ENCODE assay signal across 8 cellular contexts in genomic region chr12:63103489-63104131, GRCh38. TPM values are rescaled to one million over a fixed set of nuclear protein-coding genes. Genes with fewer than 3 reads are reported as not detected.
DNase-seq lines count a peak whose midpoint lies in the region; ATAC-seq and TF ChIP-seq lines count a peak whose summit lies in the region.

No MANE protein-coding gene starts in this region.

- H3K4me3 Mint-ChIP-seq in CD8-positive, alpha-beta memory T cell = no peak overlapping the region

- no peaks in the 10 kb centered on the region for H3K4me1 Mint-ChIP-seq in CD8-positive, alpha-beta memory T cell

- no peak overlapping the region for H3K9ac ChIP-seq in liver (ENCODE audit: low read depth in 1 of 2, low read length in 2 of 2)

- H3K4me3 ChIP-seq in liver (ENCODE audit: low read depth in 1 of 3, low read length in 3 of 3) = no peak overlapping the region
- no peak overlapping the region for H3K4me3 ChIP-seq in CD8-positive, alpha-beta memory T cell (ENCODE audit: low read length)

- H3K9me3 ChIP-seq in liver (ENCODE audit: control insufficient read depth in 4 of 4, low read length in 3 of 4) = no peaks in the 10 kb centered on the region
- no peaks in the 10 kb centered on the region for H3K9me3 ChIP-seq in CD8-positive, alpha-beta memory T cell (ENCODE audit: low read length)

- peak; percentile 90 for TF ChIP-seq CTCF in liver (IDR thresholded peaks at IDR 0.05; ENCODE audit: low read depth, low read length, missing input control)

- CTCF ChIA-PET in CD8-positive, alpha-beta memory T cell (lab: Charles Lee) = interaction anchor here (1.1 kb wide), 1 partner anchor 10 kb away, joined by 3 read pairs; no protein-coding TSS in a partner anchor

- no peak for ATAC-seq in HG02571 (IDR thresholded peaks at IDR 0.05; ENCODE audit: unreplicated experiment)

- no peaks in the 10 kb centered on the region for H3K9me3 Mint-ChIP-seq in CD8-positive, alpha-beta memory T cell

- H3K36me3 ChIP-seq in liver (ENCODE audit: control insufficient read depth in 4 of 4, insufficient read depth in 3 of 4, low read depth in 1 of 4, low read length in 3 of 4) = no peaks in the 10 kb centered on the region
- no peaks in the 10 kb centered on the region for H3K36me3 ChIP-seq in CD8-positive, alpha-beta memory T cell (ENCODE audit: insufficient read depth, low read length)

- no peaks in the 10 kb centered on the region for H3K4me1 ChIP-seq in liver (ENCODE audit: control insufficient read depth in 4 of 4, insufficient read depth in 4 of 4, low read length in 3 of 4)
- no peaks in the 10 kb centered on the region for H3K4me1 ChIP-seq in CD8-positive, alpha-beta memory T cell (ENCODE audit: insufficient read depth, low read length)

- POLR2A ChIA-PET in CD8-positive, alpha-beta memory T cell (lab: Charles Lee) = no interaction called here

- H3K27ac Mint-ChIP-seq in CD8-positive, alpha-beta memory T cell = no peak overlapping the region

- no peaks in the 10 kb centered on the region for H3K36me3 Mint-ChIP-seq in CD8-positive, alpha-beta memory T cell

- no peaks in the 10 kb centered on the region for H3K27me3 ChIP-seq in liver (ENCODE audit: control insufficient read depth in 4 of 4, insufficient read depth in 4 of 4, low read length in 3 of 4)
- no peaks in the 10 kb centered on the region for H3K27me3 ChIP-seq in CD8-positive, alpha-beta memory T cell (ENCODE audit: insufficient read depth, low read length, poor library complexity, severe bottlenecking)

- DNase-seq in AG08396 (ENCODE audit: low spot score) = peak; percentile 27
- DNase-seq in GM03348 (ENCODE audit: low spot score) = peak; percentile 60
- peak; percentile 8 for DNase-seq in M059J (ENCODE audit: low read depth)
- peak; percentile 41 for DNase-seq in astrocyte of the hippocampus (ENCODE audit: low read depth, low spot score)
- no peak for DNase-seq in CD8-positive, alpha-beta memory T cell
- DNase-seq in NK-92 treated with Interleukin-12 subunit alpha and Interleukin-12 subunit beta, amount 100 ng/mL, for 24 hours (lab: John Stamatoyannopoulos, UW) = no peak

- no peak overlapping the region for H3K27ac ChIP-seq in liver (ENCODE audit: low read depth in 1 of 2, low read length in 2 of 2)
- no peak overlapping the region for H3K27ac ChIP-seq in CD8-positive, alpha-beta memory T cell (ENCODE audit: low read depth, low read length)

- peaks cover 0 to 5% of the 10 kb centered on the region in 2 donors for H3K27me3 Mint-ChIP-seq in CD8-positive, alpha-beta memory T cell

- WGBS in liver = 7% methylated on average over 5 of the region's 5 CpGs

- peak; percentile 96 for TF ChIP-seq RAD21 in liver (IDR thresholded peaks at IDR 0.05)

TF ChIP-seq in liver, 16 proteins besides CTCF, POLR2A, EP300 and RAD21:
- TF ChIP-seq GABPA (IDR thresholded peaks at IDR 0.05 in 1 of 2, conservative IDR thresholded peaks at IDR 0.05 in 1 of 2) = no peak
- TF ChIP-seq HNF4G (IDR thresholded peaks at IDR 0.05) = no peak
- no peak for TF ChIP-seq TAF1 (conservative IDR thresholded peaks at IDR 0.05)
- TF ChIP-seq YY1 (IDR thresholded peaks at IDR 0.05) = no peak
- no peak for TF ChIP-seq NR2F2 (IDR thresholded peaks at IDR 0.05)
- no peak for TF ChIP-seq HNF4A (conservative IDR thresholded peaks at IDR 0.05)
- no peak for TF ChIP-seq EGR1 (IDR thresholded peaks at IDR 0.05; ENCODE audit: low read depth in 2 of 2)

RNA-seq across cellular contexts. Expression of gene AVPR1A, which starts 47.4 kb away (rescaled TPM):
- not detected in 2 replicates for total RNA-seq in M059J (2014; rRNA removed; shearing (Covaris generic))
- 100 to 1,000 TPM in 1 of 2 donors, under 1 TPM in 1; 0.19 to 233 TPM for total RNA-seq in liver
- 10 to 100 TPM in 1 of 2 donors, 1 to 10 TPM in 1; 9.2 to 22.2 TPM for polyA plus RNA-seq in liver
- total RNA-seq in CD8-positive, alpha-beta memory T cell = not detected
- not detected for polyA plus RNA-seq in CD8-positive, alpha-beta memory T cell

Comparison
In these comparisons a context has a peak if more than half of its experiments do, and no peak if none do; other contexts are left out.
1. DNase-seq: peak in AG08396 (single experiment), GM03348 (single experiment), M059J (single experiment) and astrocyte of the hippocampus (single experiment); none in CD8-positive, alpha-beta memory T cell (0 of 5) and NK-92 treated with Interleukin-12 subunit alpha and Interleukin-12 subunit beta, amount 100 ng/mL, for 24 hours (single experiment).